ENCODE assay signal across 1 cellular context in the genomic region with DNA sequence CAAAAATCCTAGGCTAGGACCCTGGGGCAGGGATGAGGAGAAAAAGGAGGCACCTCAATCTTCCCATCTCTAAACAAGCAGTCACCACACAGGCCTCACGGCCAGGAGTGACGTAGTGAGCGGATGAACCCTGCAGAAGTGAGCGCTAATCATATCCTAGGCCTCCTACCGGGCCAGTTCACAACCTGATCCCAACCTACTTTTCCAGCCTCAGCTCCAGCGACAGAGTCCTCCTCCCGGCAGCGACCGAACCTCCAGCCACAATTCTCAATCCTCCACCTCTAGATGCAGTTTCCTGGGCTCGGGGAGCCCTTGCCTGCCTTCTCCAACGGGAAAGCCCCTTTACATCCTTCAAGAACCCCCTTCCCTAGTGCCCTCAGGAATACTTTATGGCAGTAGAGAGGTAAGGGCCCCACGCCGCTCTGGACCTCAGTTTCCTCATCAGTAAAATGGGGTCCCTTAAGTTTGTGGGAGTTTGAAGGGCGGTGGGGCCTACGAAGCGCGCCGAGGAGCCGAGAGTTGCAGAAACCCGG.
TF ChIP-seq lines count a peak whose summit lies in the region.

No MANE protein-coding gene starts in this region.

TF ChIP-seq in HepG2, 621 proteins besides CTCF, POLR2A, EP300 and RAD21 (continued from another document and continues in another):
- TF ChIP-seq, protein P1, sequence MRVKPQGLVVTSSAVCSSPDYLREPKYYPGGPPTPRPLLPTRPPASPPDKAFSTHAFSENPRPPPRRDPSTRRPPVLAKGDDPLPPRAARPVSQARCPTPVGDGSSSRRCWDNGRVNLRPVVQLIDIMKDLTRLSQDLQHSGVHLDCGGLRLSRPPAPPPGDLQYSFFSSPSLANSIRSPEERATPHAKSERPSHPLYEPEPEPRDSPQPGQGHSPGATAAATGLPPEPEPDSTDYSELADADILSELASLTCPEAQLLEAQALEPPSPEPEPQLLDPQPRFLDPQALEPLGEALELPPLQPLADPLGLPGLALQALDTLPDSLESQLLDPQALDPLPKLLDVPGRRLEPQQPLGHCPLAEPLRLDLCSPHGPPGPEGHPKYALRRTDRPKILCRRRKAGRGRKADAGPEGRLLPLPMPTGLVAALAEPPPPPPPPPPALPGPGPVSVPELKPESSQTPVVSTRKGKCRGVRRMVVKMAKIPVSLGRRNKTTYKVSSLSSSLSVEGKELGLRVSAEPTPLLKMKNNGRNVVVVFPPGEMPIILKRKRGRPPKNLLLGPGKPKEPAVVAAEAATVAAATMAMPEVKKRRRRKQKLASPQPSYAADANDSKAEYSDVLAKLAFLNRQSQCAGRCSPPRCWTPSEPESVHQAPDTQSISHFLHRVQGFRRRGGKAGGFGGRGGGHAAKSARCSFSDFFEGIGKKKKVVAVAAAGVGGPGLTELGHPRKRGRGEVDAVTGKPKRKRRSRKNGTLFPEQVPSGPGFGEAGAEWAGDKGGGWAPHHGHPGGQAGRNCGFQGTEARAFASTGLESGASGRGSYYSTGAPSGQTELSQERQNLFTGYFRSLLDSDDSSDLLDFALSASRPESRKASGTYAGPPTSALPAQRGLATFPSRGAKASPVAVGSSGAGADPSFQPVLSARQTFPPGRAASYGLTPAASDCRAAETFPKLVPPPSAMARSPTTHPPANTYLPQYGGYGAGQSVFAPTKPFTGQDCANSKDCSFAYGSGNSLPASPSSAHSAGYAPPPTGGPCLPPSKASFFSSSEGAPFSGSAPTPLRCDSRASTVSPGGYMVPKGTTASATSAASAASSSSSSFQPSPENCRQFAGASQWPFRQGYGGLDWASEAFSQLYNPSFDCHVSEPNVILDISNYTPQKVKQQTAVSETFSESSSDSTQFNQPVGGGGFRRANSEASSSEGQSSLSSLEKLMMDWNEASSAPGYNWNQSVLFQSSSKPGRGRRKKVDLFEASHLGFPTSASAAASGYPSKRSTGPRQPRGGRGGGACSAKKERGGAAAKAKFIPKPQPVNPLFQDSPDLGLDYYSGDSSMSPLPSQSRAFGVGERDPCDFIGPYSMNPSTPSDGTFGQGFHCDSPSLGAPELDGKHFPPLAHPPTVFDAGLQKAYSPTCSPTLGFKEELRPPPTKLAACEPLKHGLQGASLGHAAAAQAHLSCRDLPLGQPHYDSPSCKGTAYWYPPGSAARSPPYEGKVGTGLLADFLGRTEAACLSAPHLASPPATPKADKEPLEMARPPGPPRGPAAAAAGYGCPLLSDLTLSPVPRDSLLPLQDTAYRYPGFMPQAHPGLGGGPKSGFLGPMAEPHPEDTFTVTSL (CRISPR knock-in tag; IDR thresholded peaks at IDR 0.05; ENCODE audit: borderline replicate concordance) = peak; percentile 65; the same call in 1 of the 2 replicates
- no peak for TF ChIP-seq IKZF1 (IDR thresholded peaks at IDR 0.05)
- TF ChIP-seq SUZ12 (IDR thresholded peaks at IDR 0.05; ENCODE audit: low read depth, low read length) = no peak
- no peak for TF ChIP-seq CCAR2 (optimal IDR thresholded peaks at IDR 0.05; ENCODE audit: low read depth, low read length)
- TF ChIP-seq, protein P2, sequence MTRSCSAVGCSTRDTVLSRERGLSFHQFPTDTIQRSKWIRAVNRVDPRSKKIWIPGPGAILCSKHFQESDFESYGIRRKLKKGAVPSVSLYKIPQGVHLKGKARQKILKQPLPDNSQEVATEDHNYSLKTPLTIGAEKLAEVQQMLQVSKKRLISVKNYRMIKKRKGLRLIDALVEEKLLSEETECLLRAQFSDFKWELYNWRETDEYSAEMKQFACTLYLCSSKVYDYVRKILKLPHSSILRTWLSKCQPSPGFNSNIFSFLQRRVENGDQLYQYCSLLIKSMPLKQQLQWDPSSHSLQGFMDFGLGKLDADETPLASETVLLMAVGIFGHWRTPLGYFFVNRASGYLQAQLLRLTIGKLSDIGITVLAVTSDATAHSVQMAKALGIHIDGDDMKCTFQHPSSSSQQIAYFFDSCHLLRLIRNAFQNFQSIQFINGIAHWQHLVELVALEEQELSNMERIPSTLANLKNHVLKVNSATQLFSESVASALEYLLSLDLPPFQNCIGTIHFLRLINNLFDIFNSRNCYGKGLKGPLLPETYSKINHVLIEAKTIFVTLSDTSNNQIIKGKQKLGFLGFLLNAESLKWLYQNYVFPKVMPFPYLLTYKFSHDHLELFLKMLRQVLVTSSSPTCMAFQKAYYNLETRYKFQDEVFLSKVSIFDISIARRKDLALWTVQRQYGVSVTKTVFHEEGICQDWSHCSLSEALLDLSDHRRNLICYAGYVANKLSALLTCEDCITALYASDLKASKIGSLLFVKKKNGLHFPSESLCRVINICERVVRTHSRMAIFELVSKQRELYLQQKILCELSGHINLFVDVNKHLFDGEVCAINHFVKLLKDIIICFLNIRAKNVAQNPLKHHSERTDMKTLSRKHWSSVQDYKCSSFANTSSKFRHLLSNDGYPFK (CRISPR knock-in tag; IDR thresholded peaks at IDR 0.05; ENCODE audit: borderline replicate concordance) = peak; percentile 52; the same call in 1 of the 2 replicates
- TF ChIP-seq, protein P3, sequence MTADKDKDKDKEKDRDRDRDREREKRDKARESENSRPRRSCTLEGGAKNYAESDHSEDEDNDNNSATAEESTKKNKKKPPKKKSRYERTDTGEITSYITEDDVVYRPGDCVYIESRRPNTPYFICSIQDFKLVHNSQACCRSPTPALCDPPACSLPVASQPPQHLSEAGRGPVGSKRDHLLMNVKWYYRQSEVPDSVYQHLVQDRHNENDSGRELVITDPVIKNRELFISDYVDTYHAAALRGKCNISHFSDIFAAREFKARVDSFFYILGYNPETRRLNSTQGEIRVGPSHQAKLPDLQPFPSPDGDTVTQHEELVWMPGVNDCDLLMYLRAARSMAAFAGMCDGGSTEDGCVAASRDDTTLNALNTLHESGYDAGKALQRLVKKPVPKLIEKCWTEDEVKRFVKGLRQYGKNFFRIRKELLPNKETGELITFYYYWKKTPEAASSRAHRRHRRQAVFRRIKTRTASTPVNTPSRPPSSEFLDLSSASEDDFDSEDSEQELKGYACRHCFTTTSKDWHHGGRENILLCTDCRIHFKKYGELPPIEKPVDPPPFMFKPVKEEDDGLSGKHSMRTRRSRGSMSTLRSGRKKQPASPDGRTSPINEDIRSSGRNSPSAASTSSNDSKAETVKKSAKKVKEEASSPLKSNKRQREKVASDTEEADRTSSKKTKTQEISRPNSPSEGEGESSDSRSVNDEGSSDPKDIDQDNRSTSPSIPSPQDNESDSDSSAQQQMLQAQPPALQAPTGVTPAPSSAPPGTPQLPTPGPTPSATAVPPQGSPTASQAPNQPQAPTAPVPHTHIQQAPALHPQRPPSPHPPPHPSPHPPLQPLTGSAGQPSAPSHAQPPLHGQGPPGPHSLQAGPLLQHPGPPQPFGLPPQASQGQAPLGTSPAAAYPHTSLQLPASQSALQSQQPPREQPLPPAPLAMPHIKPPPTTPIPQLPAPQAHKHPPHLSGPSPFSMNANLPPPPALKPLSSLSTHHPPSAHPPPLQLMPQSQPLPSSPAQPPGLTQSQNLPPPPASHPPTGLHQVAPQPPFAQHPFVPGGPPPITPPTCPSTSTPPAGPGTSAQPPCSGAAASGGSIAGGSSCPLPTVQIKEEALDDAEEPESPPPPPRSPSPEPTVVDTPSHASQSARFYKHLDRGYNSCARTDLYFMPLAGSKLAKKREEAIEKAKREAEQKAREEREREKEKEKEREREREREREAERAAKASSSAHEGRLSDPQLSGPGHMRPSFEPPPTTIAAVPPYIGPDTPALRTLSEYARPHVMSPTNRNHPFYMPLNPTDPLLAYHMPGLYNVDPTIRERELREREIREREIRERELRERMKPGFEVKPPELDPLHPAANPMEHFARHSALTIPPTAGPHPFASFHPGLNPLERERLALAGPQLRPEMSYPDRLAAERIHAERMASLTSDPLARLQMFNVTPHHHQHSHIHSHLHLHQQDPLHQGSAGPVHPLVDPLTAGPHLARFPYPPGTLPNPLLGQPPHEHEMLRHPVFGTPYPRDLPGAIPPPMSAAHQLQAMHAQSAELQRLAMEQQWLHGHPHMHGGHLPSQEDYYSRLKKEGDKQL (CRISPR knock-in tag; IDR thresholded peaks at IDR 0.05; ENCODE audit: low read depth) = no peak
- no peak for TF ChIP-seq RBFOX2 (IDR thresholded peaks at IDR 0.05; ENCODE audit: low read depth, low read length)
- TF ChIP-seq, protein P4, sequence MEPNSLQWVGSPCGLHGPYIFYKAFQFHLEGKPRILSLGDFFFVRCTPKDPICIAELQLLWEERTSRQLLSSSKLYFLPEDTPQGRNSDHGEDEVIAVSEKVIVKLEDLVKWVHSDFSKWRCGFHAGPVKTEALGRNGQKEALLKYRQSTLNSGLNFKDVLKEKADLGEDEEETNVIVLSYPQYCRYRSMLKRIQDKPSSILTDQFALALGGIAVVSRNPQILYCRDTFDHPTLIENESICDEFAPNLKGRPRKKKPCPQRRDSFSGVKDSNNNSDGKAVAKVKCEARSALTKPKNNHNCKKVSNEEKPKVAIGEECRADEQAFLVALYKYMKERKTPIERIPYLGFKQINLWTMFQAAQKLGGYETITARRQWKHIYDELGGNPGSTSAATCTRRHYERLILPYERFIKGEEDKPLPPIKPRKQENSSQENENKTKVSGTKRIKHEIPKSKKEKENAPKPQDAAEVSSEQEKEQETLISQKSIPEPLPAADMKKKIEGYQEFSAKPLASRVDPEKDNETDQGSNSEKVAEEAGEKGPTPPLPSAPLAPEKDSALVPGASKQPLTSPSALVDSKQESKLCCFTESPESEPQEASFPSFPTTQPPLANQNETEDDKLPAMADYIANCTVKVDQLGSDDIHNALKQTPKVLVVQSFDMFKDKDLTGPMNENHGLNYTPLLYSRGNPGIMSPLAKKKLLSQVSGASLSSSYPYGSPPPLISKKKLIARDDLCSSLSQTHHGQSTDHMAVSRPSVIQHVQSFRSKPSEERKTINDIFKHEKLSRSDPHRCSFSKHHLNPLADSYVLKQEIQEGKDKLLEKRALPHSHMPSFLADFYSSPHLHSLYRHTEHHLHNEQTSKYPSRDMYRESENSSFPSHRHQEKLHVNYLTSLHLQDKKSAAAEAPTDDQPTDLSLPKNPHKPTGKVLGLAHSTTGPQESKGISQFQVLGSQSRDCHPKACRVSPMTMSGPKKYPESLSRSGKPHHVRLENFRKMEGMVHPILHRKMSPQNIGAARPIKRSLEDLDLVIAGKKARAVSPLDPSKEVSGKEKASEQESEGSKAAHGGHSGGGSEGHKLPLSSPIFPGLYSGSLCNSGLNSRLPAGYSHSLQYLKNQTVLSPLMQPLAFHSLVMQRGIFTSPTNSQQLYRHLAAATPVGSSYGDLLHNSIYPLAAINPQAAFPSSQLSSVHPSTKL (CRISPR knock-in tag; IDR thresholded peaks at IDR 0.05) = no peak
- TF ChIP-seq JUNB (CRISPR knock-in tag; IDR thresholded peaks at IDR 0.05; ENCODE audit: borderline replicate concordance) = no peak
- no peak for TF ChIP-seq ZNF20 (CRISPR knock-in tag; IDR thresholded peaks at IDR 0.05)
- no peak for TF ChIP-seq ERF (CRISPR knock-in tag; IDR thresholded peaks at IDR 0.05)
- TF ChIP-seq, protein P5, sequence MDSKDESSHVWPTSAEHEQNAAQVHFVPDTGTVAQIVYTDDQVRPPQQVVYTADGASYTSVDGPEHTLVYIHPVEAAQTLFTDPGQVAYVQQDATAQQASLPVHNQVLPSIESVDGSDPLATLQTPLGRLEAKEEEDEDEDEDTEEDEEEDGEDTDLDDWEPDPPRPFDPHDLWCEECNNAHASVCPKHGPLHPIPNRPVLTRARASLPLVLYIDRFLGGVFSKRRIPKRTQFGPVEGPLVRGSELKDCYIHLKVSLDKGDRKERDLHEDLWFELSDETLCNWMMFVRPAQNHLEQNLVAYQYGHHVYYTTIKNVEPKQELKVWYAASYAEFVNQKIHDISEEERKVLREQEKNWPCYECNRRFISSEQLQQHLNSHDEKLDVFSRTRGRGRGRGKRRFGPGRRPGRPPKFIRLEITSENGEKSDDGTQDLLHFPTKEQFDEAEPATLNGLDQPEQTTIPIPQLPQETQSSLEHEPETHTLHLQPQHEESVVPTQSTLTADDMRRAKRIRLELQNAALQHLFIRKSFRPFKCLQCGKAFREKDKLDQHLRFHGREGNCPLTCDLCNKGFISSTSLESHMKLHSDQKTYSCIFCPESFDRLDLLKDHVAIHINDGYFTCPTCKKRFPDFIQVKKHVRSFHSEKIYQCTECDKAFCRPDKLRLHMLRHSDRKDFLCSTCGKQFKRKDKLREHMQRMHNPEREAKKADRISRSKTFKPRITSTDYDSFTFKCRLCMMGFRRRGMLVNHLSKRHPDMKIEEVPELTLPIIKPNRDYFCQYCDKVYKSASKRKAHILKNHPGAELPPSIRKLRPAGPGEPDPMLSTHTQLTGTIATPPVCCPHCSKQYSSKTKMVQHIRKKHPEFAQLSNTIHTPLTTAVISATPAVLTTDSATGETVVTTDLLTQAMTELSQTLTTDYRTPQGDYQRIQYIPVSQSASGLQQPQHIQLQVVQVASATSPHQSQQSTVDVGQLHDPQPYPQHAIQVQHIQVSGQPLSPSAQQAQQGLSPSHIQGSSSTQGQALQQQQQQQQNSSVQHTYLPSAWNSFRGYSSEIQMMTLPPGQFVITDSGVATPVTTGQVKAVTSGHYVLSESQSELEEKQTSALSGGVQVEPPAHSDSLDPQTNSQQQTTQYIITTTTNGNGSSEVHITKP (CRISPR knock-in tag; IDR thresholded peaks at IDR 0.05; ENCODE audit: low read depth) = no peak
- peak; percentile 75 for TF ChIP-seq CREB1 (IDR thresholded peaks at IDR 0.05)
- TF ChIP-seq CREB1 (CRISPR knock-in tag; IDR thresholded peaks at IDR 0.05) = 0 out of 2 replicates have a peak, but pooled peaks have one; percentile 43
- TF ChIP-seq, protein P6, sequence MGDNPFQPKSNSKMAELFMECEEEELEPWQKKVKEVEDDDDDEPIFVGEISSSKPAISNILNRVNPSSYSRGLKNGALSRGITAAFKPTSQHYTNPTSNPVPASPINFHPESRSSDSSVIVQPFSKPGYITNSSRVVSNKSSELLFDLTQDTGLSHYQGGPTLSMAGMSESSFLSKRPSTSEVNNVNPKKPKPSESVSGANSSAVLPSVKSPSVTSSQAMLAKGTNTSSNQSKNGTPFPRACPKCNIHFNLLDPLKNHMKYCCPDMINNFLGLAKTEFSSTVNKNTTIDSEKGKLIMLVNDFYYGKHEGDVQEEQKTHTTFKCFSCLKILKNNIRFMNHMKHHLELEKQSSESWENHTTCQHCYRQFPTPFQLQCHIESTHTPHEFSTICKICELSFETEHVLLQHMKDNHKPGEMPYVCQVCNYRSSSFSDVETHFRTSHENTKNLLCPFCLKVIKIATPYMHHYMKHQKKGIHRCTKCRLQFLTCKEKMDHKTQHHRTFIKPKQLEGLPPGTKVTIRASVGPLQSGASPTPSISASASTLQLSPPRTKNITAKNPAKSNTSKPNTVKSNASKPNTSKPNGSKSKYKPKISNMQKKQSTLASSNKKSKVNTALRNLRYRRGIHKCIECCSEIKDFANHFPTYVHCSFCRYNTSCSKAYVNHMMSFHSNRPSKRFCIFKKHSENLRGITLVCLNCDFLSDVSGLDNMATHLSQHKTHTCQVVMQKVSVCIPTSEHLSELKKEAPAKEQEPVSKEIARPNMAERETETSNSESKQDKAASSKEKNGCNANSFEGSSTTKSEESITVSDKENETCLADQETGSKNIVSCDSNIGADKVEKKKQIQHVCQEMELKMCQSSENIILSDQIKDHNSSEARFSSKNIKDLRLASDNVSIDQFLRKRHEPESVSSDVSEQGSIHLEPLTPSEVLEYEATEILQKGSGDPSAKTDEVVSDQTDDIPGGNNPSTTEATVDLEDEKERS (CRISPR knock-in tag; IDR thresholded peaks at IDR 0.05) = no peak; the same call in 1 of the 2 replicates
- no peak for TF ChIP-seq MIER2 (CRISPR knock-in tag; IDR thresholded peaks at IDR 0.05)
- TF ChIP-seq ZNF737 (CRISPR knock-in tag; IDR thresholded peaks at IDR 0.05; ENCODE audit: borderline replicate concordance) = peak; percentile 82; the same call in 1 of the 2 replicates
- peak; percentile 26 for TF ChIP-seq PHF21A (CRISPR knock-in tag; IDR thresholded peaks at IDR 0.05)
- TF ChIP-seq ZNF563 (CRISPR knock-in tag; IDR thresholded peaks at IDR 0.05) = no peak; the same call in 1 of the 2 replicates
- TF ChIP-seq NR2F6 (IDR thresholded peaks at IDR 0.05) = no peak
- no peak for TF ChIP-seq NR2F6 (CRISPR knock-in tag; IDR thresholded peaks at IDR 0.05)
- TF ChIP-seq NR2F2 (IDR thresholded peaks at IDR 0.05; ENCODE audit: borderline replicate concordance, low read depth) = no peak
- no peak for TF ChIP-seq ELF1 (CRISPR knock-in tag; IDR thresholded peaks at IDR 0.05)
- TF ChIP-seq FOXA3 (CRISPR knock-in tag; IDR thresholded peaks at IDR 0.05) = no peak
- TF ChIP-seq FOXC1 (CRISPR knock-in tag; IDR thresholded peaks at IDR 0.05; ENCODE audit: borderline replicate concordance) = no peak
